ENCODE assay signal across 17 cellular contexts in genomic region chr19:1840541-1841115, GRCh38. TPM values are rescaled to one million over a fixed set of nuclear protein-coding genes. Genes with fewer than 3 reads are reported as not detected.
DNase-seq lines count a peak whose midpoint lies in the region; ATAC-seq, FAIRE-seq and TF ChIP-seq lines count a peak whose summit lies in the region.
"Had no signal": no experiment of that assay in that cellular context is flagged by ENCODE, and none has a peak within 500 bp of the region (broad histone marks: within the 10 kb centered on the region; RNA-seq: fewer than 3 reads in every experiment).

No MANE protein-coding gene starts in this region.

- POLR2A ChIA-PET in SK-N-SH (lab: Yijun Ruan, JAX): no interaction called here

- H3K4me2 ChIP-seq in SK-N-SH: no peak overlapping the region

- 95% methylated on average over 16 of the region's 22 CpGs for WGBS in SK-N-SH (ENCODE audit: low lambda C conversion rate)
- 59 to 61% methylated on average over 18 to 19 of the region's 22 CpGs for WGBS in upper lobe of left lung, 2 donors
- 78 to 85% (median 78%) methylated on average over 21 to 22 of the region's 22 CpGs for WGBS in small intestine, 3 donors

- no peak for TF ChIP-seq POLR2A in upper lobe of left lung (IDR thresholded peaks at IDR 0.05)

- CTCF ChIA-PET in SK-N-SH (lab: Yijun Ruan, JAX): interaction anchor here (15.0 kb wide), 1 partner anchor 13 kb away, joined by 188 read pairs; no protein-coding TSS in a partner anchor

- intact Hi-C loops in natural killer cell (cut with micrococcal nuclease): no loop called here

- TF ChIP-seq RAD21 in SK-N-SH (IDR thresholded peaks at IDR 0.05; ENCODE audit: low read length): no peak

- no peaks in the 10 kb centered on the region for H3K9me2 ChIP-seq in SK-N-SH

- no peak for TF ChIP-seq CTCF in SK-N-SH (IDR thresholded peaks at IDR 0.05)
- TF ChIP-seq CTCF in fibroblast of pulmonary artery (IDR thresholded peaks at IDR 0.05; ENCODE audit: low read length, missing control alignments): no peak
- no peak for TF ChIP-seq CTCF in upper lobe of left lung (IDR thresholded peaks at IDR 0.05)
- no peak for TF ChIP-seq CTCF in natural killer cell (IDR thresholded peaks at IDR 0.05)

- no peaks in the 10 kb centered on the region for H3K9me3 Mint-ChIP-seq in natural killer cell
- H3K9me3 Mint-ChIP-seq: stimulated activated naive CD8-positive, alpha-beta T cell treated with anti-CD3 and anti-CD28 coated beads, Interleukin-15, amount 100 ng/mL, for 72 hours had no signal

- TF ChIP-seq EP300 in SK-N-SH (IDR thresholded peaks at IDR 0.05; ENCODE audit: borderline replicate concordance in 1 of 2, low read depth in 1 of 2, low read length in 1 of 2) (no peak), upper lobe of left lung (IDR thresholded peaks at IDR 0.05) (no peak)

- FAIRE-seq in small intestine (lab: Jason Lieb, UNC): no peak

- H3K36me3 ChIP-seq in SK-N-SH (replicated peaks in 1 of 2; ENCODE audit: control insufficient read depth in 1 of 2, insufficient read depth in 2 of 2, low read length in 1 of 2) (peaks cover 0 to 7% of the 10 kb centered on the region in 2 experiments), mucosa of rectum (ENCODE audit: control insufficient read depth in 2 of 2, insufficient read depth in 2 of 2, low read length in 2 of 2) (peaks cover 0 to 5% of the 10 kb centered on the region in 2 donors), upper lobe of left lung (peaks cover 0 to 27% (median 3%) of the 10 kb centered on the region in 4 donors), small intestine (ENCODE audit: control insufficient read depth in 2 of 2, insufficient read depth in 2 of 2, low read length in 2 of 2) (no peaks in the 10 kb centered on the region)
- H3K36me3 ChIP-seq: ovary had no signal

- H3K27me3 ChIP-seq in SK-N-SH (ENCODE audit: insufficient read depth) (no peaks in the 10 kb centered on the region), mucosa of rectum (ENCODE audit: control insufficient read depth in 2 of 2, insufficient read depth in 2 of 2, low read length in 2 of 2) (no peaks in the 10 kb centered on the region), upper lobe of left lung (no peaks in the 10 kb centered on the region), small intestine (ENCODE audit: control insufficient read depth in 2 of 2, insufficient read depth in 2 of 2, low read length in 2 of 2) (no peaks in the 10 kb centered on the region)
- H3K27me3 ChIP-seq: ovary had no signal

- H3K4me3 ChIP-seq in SK-N-SH (ENCODE audit: low read depth in 2 of 2, low read length in 1 of 2): no peak overlapping the region
- H3K4me3 ChIP-seq in fibroblast of pulmonary artery (replicated peaks; ENCODE audit: low read depth, low read length): peak overlapping the region; percentile 5
- peak overlapping the region; percentile 44 to 55 for H3K4me3 ChIP-seq in mucosa of rectum (ENCODE audit: low read length in 2 of 2)
- H3K4me3 ChIP-seq in upper lobe of left lung: peak overlapping the region in 3 of 4 donors; percentile 30 to 45 (median 33)
- H3K4me3 ChIP-seq in small intestine (ENCODE audit: low read depth in 1 of 2, low read length in 2 of 2): no peak overlapping the region
- H3K4me3 ChIP-seq: ovary had no signal

- no peaks in the 10 kb centered on the region for H3K36me3 Mint-ChIP-seq in natural killer cell

- H3K4me1 ChIP-seq in SK-N-SH (ENCODE audit: control insufficient read depth in 1 of 2, insufficient read depth in 2 of 2, low read depth in 1 of 2, low read length in 1 of 2): peaks cover 0 to 12% of the 10 kb centered on the region in 2 experiments; a peak in 1 of 4 replicates
- peaks cover 45 to 51% of the 10 kb centered on the region in 2 donors for H3K4me1 ChIP-seq in mucosa of rectum (ENCODE audit: control insufficient read depth in 2 of 2, insufficient read depth in 2 of 2, low read length in 2 of 2)
- H3K4me1 ChIP-seq in upper lobe of left lung: peaks cover 56 to 97% (median 65%) of the 10 kb centered on the region in 4 donors
- H3K4me1 ChIP-seq in small intestine (ENCODE audit: control insufficient read depth in 2 of 2, insufficient read depth in 1 of 2, low read depth in 1 of 2, low read length in 1 of 2): peaks cover 0 to 4% of the 10 kb centered on the region in 2 donors

- no peak overlapping the region for H3K4me3 Mint-ChIP-seq in natural killer cell
- H3K4me3 Mint-ChIP-seq: stimulated activated naive CD8-positive, alpha-beta T cell treated with anti-CD3 and anti-CD28 coated beads, Interleukin-15, amount 100 ng/mL, for 72 hours had no signal

- no peaks in the 10 kb centered on the region for H3K9me3 ChIP-seq in SK-N-SH
- no peaks in the 10 kb centered on the region for H3K9me3 ChIP-seq in mucosa of rectum (ENCODE audit: control insufficient read depth in 2 of 2, low read length in 2 of 2)
- no peaks in the 10 kb centered on the region for H3K9me3 ChIP-seq in upper lobe of left lung
- H3K9me3 ChIP-seq in small intestine (ENCODE audit: control insufficient read depth, low read depth): no peaks in the 10 kb centered on the region
- H3K9me3 ChIP-seq: ovary had no signal

- H3K27me3 Mint-ChIP-seq in natural killer cell (ENCODE audit: low read depth in 2 of 2): no peaks in the 10 kb centered on the region
- H3K27me3 Mint-ChIP-seq: stimulated activated naive CD8-positive, alpha-beta T cell treated with anti-CD3 and anti-CD28 coated beads, Interleukin-15, amount 100 ng/mL, for 72 hours had no signal

- DNase-seq in SK-N-SH (no peak), fibroblast of pulmonary artery (ENCODE audit: low read depth) (peak; percentile 53), upper lobe of left lung (peak in 1 of 2 donors; percentile 61), small intestine (no peak), activated gamma-delta T cell (lab: John Stamatoyannopoulos, UW) (no peak), natural killer cell (no peak)
- DNase-seq: activated CD4-positive, alpha-beta T cell treated with anti-CD3 and anti-CD28 coated beads, Interleukin-2, amount 50 U/mL, for 1 hour; activated effector memory CD4-positive, alpha-beta T cell treated with anti-CD3 and anti-CD28 coated beads, Interleukin-2, amount 50 U/mL, for 16 hours; central memory CD4-positive, alpha-beta T cell; foreskin melanocyte; NCI-H187; ovary; stimulated activated CD4-positive, alpha-beta T cell treated with anti-CD3 and anti-CD28 coated beads, Interleukin-4, amount 100 ng/mL, for 24 hours; stimulated activated naive CD8-positive, alpha-beta T cell treated with anti-CD3 and anti-CD28 coated beads, Interleukin-15, amount 100 ng/mL, for 72 hours had no signal

- H2AFZ ChIP-seq in SK-N-SH (ENCODE audit: low read depth): no peak overlapping the region

- H3K9ac ChIP-seq in SK-N-SH: no peak overlapping the region
- peak overlapping the region; percentile 32 to 74 for H3K9ac ChIP-seq in mucosa of rectum (ENCODE audit: low read depth in 1 of 2, low read length in 2 of 2)

- H3F3A ChIP-seq in SK-N-SH (replicated peaks; ENCODE audit: insufficient read depth): no peaks in the 10 kb centered on the region

- peaks cover 99% of the 10 kb centered on the region for H4K20me1 ChIP-seq in SK-N-SH (ENCODE audit: insufficient read depth)

- peaks cover 18 to 65% of the 10 kb centered on the region in 2 donors for H3K4me1 Mint-ChIP-seq in natural killer cell

- no peak for ATAC-seq in SK-N-SH treated with all-trans-retinoic acid at 6 μM for 48 hours
- ATAC-seq in upper lobe of left lung (ENCODE audit: low FRiP score in 2 of 2): peak in 1 of 2 donors; percentile 18
- ATAC-seq in natural killer cell: no peak
- ATAC-seq: stimulated activated naive CD8-positive, alpha-beta T cell treated with anti-CD3 and anti-CD28 coated beads, Interleukin-15, amount 100 ng/mL, for 72 hours had no signal

- H3K79me2 ChIP-seq in SK-N-SH (ENCODE audit: insufficient read depth): peaks cover 99% of the 10 kb centered on the region

- no peak overlapping the region for H3K27ac Mint-ChIP-seq in natural killer cell

- H3K27ac ChIP-seq in SK-N-SH (ENCODE audit: low read depth in 2 of 2, low read length in 1 of 2) (no peak overlapping the region), mucosa of rectum (ENCODE audit: low read depth in 2 of 2, low read length in 2 of 2) (peak overlapping the region; percentile 89 to 93), upper lobe of left lung (peak overlapping the region; percentile 43 to 71 (median 53)), small intestine (ENCODE audit: low read depth in 1 of 2, low read length in 1 of 2) (peak overlapping the region in 1 of 2 donors; percentile 2)
- H3K27ac ChIP-seq: 22Rv1, ovary had no signal

TF ChIP-seq in SK-N-SH treated with all-trans-retinoic acid at 6 μM for 48 hours, 23 proteins besides CTCF, POLR2A, EP300 and RAD21 (continues in another document):
- peak; percentile 95 for TF ChIP-seq ZFP3 (CRISPR knock-in tag; IDR thresholded peaks at IDR 0.05)
- TF ChIP-seq SNAI2 (CRISPR knock-in tag; IDR thresholded peaks at IDR 0.05): no peak
- TF ChIP-seq RARB (CRISPR knock-in tag; IDR thresholded peaks at IDR 0.05): no peak

TF ChIP-seq in SK-N-SH, 30 proteins besides CTCF, POLR2A, EP300 and RAD21 (continues in another document):
- TF ChIP-seq YY1 (IDR thresholded peaks at IDR 0.05; ENCODE audit: low read depth): no peak
- no peak for TF ChIP-seq GABPA (IDR thresholded peaks at IDR 0.05; ENCODE audit: low read depth)
- no peak for TF ChIP-seq JUND (IDR thresholded peaks at IDR 0.05)

RNA-seq across cellular contexts. Expression of gene REXO1, which starts 7.7 kb away (rescaled TPM):
- polyA plus RNA-seq in SK-N-SH (2012; rRNA removed): 9.0 and 18.8 TPM in 2 replicates
- 7.1 and 12.6 TPM in 2 replicates for polyA plus RNA-seq in SK-N-SH (2012; cell fraction: cytosol; rRNA removed)
- polyA plus RNA-seq in SK-N-SH (2012; cell fraction: nucleus; rRNA removed): 87.2 and 224 TPM in 2 replicates
- total RNA-seq in upper lobe of left lung: 100 to 1,000 TPM in 1 of 6 donors, 10 to 100 TPM in 5; 17.0 to 106 (median 38.8) TPM
- polyA plus RNA-seq in small intestine: 10 to 100 TPM; 18.4 to 31.8 (median 22.7) TPM
- 10 to 100 TPM; 90.7 to 91.7 (median 91.5) TPM for total RNA-seq in natural killer cell

RNA-seq across cellular contexts. Expression of gene KLF16, which starts 22.8 kb away (rescaled TPM):
- polyA plus RNA-seq in SK-N-SH (2012; rRNA removed) (11.3 and 16.1 TPM in 2 replicates), small intestine (10 to 100 TPM in 2 of 3 donors, 1 to 10 TPM in 1; 7.8 to 14.6 (median 13.3) TPM)
- polyA plus RNA-seq in SK-N-SH (2012; cell fraction: cytosol; rRNA removed): 11.6 and 17.8 TPM in 2 replicates
- 28.7 and 43.5 TPM in 2 replicates for polyA plus RNA-seq in SK-N-SH (2012; cell fraction: nucleus; rRNA removed)
- total RNA-seq in upper lobe of left lung (10 to 100 TPM in 4 of 6 donors, 1 to 10 TPM in 2; 6.9 to 39.9 (median 16.4) TPM), natural killer cell (10 to 100 TPM; 29.1 to 38.4 (median 34.8) TPM)

RNA-seq across cellular contexts. Expression of gene ATP8B3, which starts 28.6 kb away (rescaled TPM):
- polyA plus RNA-seq in SK-N-SH (2012; rRNA removed): 6.2 and 8.0 TPM in 2 replicates
- polyA plus RNA-seq in SK-N-SH (2012; cell fraction: cytosol; rRNA removed): 3.1 and 4.9 TPM in 2 replicates
- polyA plus RNA-seq in SK-N-SH (2012; cell fraction: nucleus; rRNA removed): 20.8 and 25.6 TPM in 2 replicates
- total RNA-seq in upper lobe of left lung: 1 to 10 TPM in 3 of 6 donors, under 1 TPM in 3; under 0.01 to 6.2 (median 1.1) TPM
- polyA plus RNA-seq in small intestine: under 1 TPM in 2 of 3 donors, not detected in 1; 0.45 to 0.52 TPM
- 10 to 100 TPM in 2 of 3 donors, 1 to 10 TPM in 1; 5.3 to 11.5 (median 11.2) TPM for total RNA-seq in natural killer cell

RNA-seq across cellular contexts. Expression of gene ABHD17A, which starts 44.7 kb away (rescaled TPM):
- polyA plus RNA-seq in SK-N-SH (2012; rRNA removed): 61.1 and 69.1 TPM in 2 replicates
- polyA plus RNA-seq in SK-N-SH (2012; cell fraction: cytosol; rRNA removed): 25.5 and 46.5 TPM in 2 replicates
- polyA plus RNA-seq in SK-N-SH (2012; cell fraction: nucleus; rRNA removed): 86.6 and 88.2 TPM in 2 replicates
- 100 to 1,000 TPM in 4 of 6 donors, 10 to 100 TPM in 2; 63.4 to 143 (median 108) TPM for total RNA-seq in upper lobe of left lung
- polyA plus RNA-seq in small intestine: 10 to 100 TPM; 52.6 to 79.6 (median 71.3) TPM
- total RNA-seq in natural killer cell: 100 to 1,000 TPM; 554 to 652 (median 608) TPM

Comparison
In these comparisons a context has a peak if more than half of its experiments do, and no peak if none do; other contexts are left out.
1. H3K27ac ChIP-seq: peak in mucosa of rectum (2 of 2) and upper lobe of left lung (4 of 4); none in SK-N-SH (0 of 2).
2. H3K4me3 ChIP-seq: peak in fibroblast of pulmonary artery (single experiment), mucosa of rectum (2 of 2) and upper lobe of left lung (3 of 4); none in SK-N-SH (0 of 2) and small intestine (0 of 2).